In genomic region chr2:198825534-198825933, GRCh38 we compare ENCODE assay signal across 33 cellular contexts.
"Had no signal": no experiment of that assay in that cellular context is flagged by ENCODE, and none has a peak within 500 bp of the region (broad histone marks: within the 10 kb centered on the region; RNA-seq: fewer than 3 reads in every experiment).

No MANE protein-coding gene starts in this region.

- H3K4me3 ChIP-seq: adrenal gland, body of pancreas, breast epithelium had no signal

- H3K4me1 ChIP-seq: adrenal gland, body of pancreas, breast epithelium had no signal

- H3K36me3 ChIP-seq: adrenal gland, brain microvascular endothelial cell, breast epithelium had no signal

- H3K27me3 ChIP-seq: adrenal gland, body of pancreas, brain microvascular endothelial cell, breast epithelium had no signal

- H3K27ac ChIP-seq: adrenal gland, body of pancreas, brain microvascular endothelial cell, breast epithelium, VCaP had no signal

- FAIRE-seq: astrocyte, TTC549 had no signal

- H3K9me3 ChIP-seq: adrenal gland, body of pancreas, breast epithelium had no signal

- ATAC-seq: activated CD8-positive, alpha-beta T cell treated with anti-CD3 and anti-CD28 coated beads for 36 hours; activated naive CD4-positive, alpha-beta T cell treated with anti-CD3 and anti-CD28 coated beads, Interleukin-2, amount 50 U/mL, for 72 hours; activated T-cell treated with anti-CD3 and anti-CD28 coated beads, Interleukin-2, amount 50 U/mL, for 4 hours; activated T-cell treated with anti-CD3 and anti-CD28 coated beads, Interleukin-2, amount 50 U/mL, for 72 hours; activated T-helper 17 cell treated with anti-CD3 and anti-CD28 coated beads, Interleukin-2, amount 50 U/mL, for 72 hours; body of pancreas; T-helper 17 cell had no signal

- DNase-seq: activated B cell treated with CpG ODN at 0.5 μM for 24 hours; activated CD4-positive, alpha-beta memory T cell treated with anti-CD3 and anti-CD28 coated beads for 36 hours; activated CD4-positive, alpha-beta T cell treated with anti-CD3 and anti-CD28 coated beads for 4 hours; activated CD4-positive, alpha-beta T cell treated with anti-CD3 and anti-CD28 coated beads, Interleukin-2, amount 10 ng/mL, durations not matched to agents 24 days and 14 days; activated CD4-positive, alpha-beta T cell treated with anti-CD3 and anti-CD28 coated beads, Interleukin-2, amount 50 U/mL, for 1 hour; activated CD4-positive, alpha-beta T cell treated with anti-CD3 and anti-CD28 coated beads, Interleukin-2, amount 50 U/mL, for 4 hours; activated CD4-positive, CD25-positive, alpha-beta regulatory T cell treated with anti-CD3 and anti-CD28 coated beads, Interleukin-2, amount 50 U/mL, for 72 hours; activated CD8-positive, alpha-beta memory T cell treated with anti-CD3 and anti-CD28 coated beads, Interleukin-2, amount 50 U/mL, for 4 hours; activated CD8-positive, alpha-beta T cell treated with anti-CD3 and anti-CD28 coated beads for 36 hours; activated effector memory CD4-positive, alpha-beta T cell treated with anti-CD3 and anti-CD28 coated beads, Interleukin-2, amount 50 U/mL, for 16 hours; activated gamma-delta T cell treated with Interleukin-2 at 50 U/mL for 16 hours; activated naive CD4-positive, alpha-beta T cell; activated naive CD4-positive, alpha-beta T cell treated with anti-CD3 and anti-CD28 coated beads for 36 hours; activated naive CD4-positive, alpha-beta T cell treated with anti-CD3 and anti-CD28 coated beads, Interleukin-2, amount 50 U/mL, for 16 hours; activated naive CD8-positive, alpha-beta T cell treated with anti-CD3 and anti-CD28 coated beads for 36 hours; activated T-cell treated with anti-CD3 and anti-CD28 coated beads for 4 hours; activated T-cell treated with anti-CD3 and anti-CD28 coated beads, Interleukin-2, amount 50 U/mL, for 1 hour; activated T-cell treated with anti-CD3 and anti-CD28 coated beads, Interleukin-2, amount 50 U/mL, for 4 hours; activated T-cell treated with anti-CD3 and anti-CD28 coated beads, Interleukin-2, amount 50 U/mL, for 72 hours; adrenal gland; amniotic stem cell; aorta; body of pancreas; brain microvascular endothelial cell; central memory CD4-positive, alpha-beta T cell; T-helper 17 cell; T-helper 9 cell had no signal
